8 cellular contexts compared by ENCODE assay signal in genomic region chr9:6054280-6055099, GRCh38. TPM values are rescaled to one million over a fixed set of nuclear protein-coding genes. Genes with fewer than 3 reads are reported as not detected.
DNase-seq lines count a peak whose midpoint lies in the region; ATAC-seq and TF ChIP-seq lines count a peak whose summit lies in the region.

No MANE protein-coding gene starts in this region.

- H3K36me3 ChIP-seq in upper lobe of right lung = no peaks in the 10 kb centered on the region

- peak; percentile 75 for TF ChIP-seq CTCF in GM10266 (IDR thresholded peaks at IDR 0.05; ENCODE audit: control insufficient read depth, insufficient read depth, low read depth, missing control alignments)
- TF ChIP-seq CTCF in fibroblast of the aortic adventitia (IDR thresholded peaks at IDR 0.05; ENCODE audit: insufficient read depth, low read length) = peak; percentile 77
- TF ChIP-seq CTCF in upper lobe of right lung (IDR thresholded peaks at IDR 0.05) = peak; percentile 86

- H3K4me1 ChIP-seq in upper lobe of right lung = no peaks in the 10 kb centered on the region

- no peaks in the 10 kb centered on the region for H3K27me3 ChIP-seq in upper lobe of right lung

- H3K4me3 ChIP-seq in fibroblast of the aortic adventitia (ENCODE audit: low read depth, low read length) (no peak overlapping the region), upper lobe of right lung (no peak overlapping the region)

- no peak overlapping the region for H3K27ac ChIP-seq in upper lobe of right lung

- no peaks in the 10 kb centered on the region for H3K9me3 ChIP-seq in upper lobe of right lung

- DNase-seq in GM10266 (ENCODE audit: extremely low spot score) (peak; percentile 36), HuH-7 (ENCODE audit: low spot score) (peak; percentile 12), OCI-M1 (lab: John Stamatoyannopoulos, UW) (peak; percentile 100), activated T-helper 1 cell treated with Interleukin-2 at 50 U/mL for 16 hours (ENCODE audit: low read depth) (peak; percentile 4), fibroblast of the aortic adventitia (ENCODE audit: low read depth) (peak; percentile 79), nucleus accumbens (lab: John Stamatoyannopoulos, UW) (peak in 43 of 56 donors; percentile 2 to 74 (median 18)), upper lobe of right lung (no peak)

- ATAC-seq in upper lobe of right lung = peak; percentile 95
- ATAC-seq in GM21381 (IDR thresholded peaks at IDR 0.05; ENCODE audit: unreplicated experiment) = no peak

- intact Hi-C loops in upper lobe of right lung (cut with DNase I) = no loop called here

RNA-seq across cellular contexts. Expression of gene RANBP6, which starts 39.1 kb away (rescaled TPM):
- 19.9 and 37.7 TPM in 2 replicates for total RNA-seq in fibroblast of the aortic adventitia (ENCODE audit: low replicate concordance)
- 14.8 TPM for total RNA-seq in upper lobe of right lung
